ENCODE assay signal across 18 cellular contexts in the genomic region with DNA sequence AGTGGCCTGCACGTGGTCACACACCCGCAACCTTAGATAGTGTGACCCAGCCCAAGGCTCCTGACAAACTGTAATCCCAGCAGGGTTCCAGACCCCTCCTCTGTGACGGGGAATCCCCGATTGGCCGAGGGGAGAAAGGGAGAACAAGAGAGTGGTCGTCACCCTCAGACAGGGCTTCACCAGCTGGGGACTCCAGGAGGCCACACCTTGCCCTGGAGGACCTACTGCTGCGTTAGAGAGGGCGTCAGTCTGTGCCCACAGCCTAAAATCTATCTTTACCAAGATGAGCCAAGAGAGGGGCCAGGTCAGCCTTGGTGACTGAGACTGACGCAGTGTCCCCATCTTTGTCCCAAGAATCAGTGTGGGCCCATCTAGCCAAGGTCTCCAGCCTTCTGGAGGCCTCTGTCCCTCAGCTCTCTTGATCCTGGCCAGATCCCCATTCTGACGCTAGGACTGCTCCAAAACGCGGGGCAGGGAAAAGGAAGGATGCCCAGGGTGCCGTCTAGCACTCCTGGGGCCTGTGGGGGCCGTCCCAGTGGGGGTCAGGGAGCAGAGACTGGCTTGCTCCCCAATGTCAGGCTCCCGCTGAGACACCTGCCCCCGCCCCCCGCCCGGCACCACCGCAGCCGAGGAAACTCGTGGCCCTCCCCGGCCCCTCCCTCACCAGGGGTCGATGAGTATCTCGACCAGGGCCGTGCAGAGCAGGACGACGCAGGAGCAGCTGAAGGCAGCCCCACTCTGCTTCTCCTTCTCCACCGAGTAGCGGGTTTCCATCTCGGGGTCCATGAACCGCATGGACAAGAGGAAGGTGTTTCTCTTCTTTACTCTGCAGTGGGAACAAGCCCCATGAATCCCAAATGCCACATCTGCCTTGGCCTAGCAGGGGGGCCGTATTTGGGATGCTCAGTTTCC.
"Had no signal": no experiment of that assay in that cellular context is flagged by ENCODE, and none has a peak within 500 bp of the region (broad histone marks: within the 10 kb centered on the region; RNA-seq: fewer than 3 reads in every experiment).

No MANE protein-coding gene starts in this region.

- H3K36me3 ChIP-seq: gastrocnemius medialis had no signal

- H3K4me3 ChIP-seq: esophagus muscularis mucosa, gastrocnemius medialis, tibial artery had no signal

- H3K27ac Mint-ChIP-seq: activated CD4-positive, alpha-beta memory T cell treated with anti-CD3 and anti-CD28 coated beads, Interleukin-2, amount 10 ng/mL, durations not matched to agents 7 days and 5 days; activated CD4-positive, alpha-beta T cell treated with anti-CD3 and anti-CD28 coated beads, Interleukin-2, amount 10 ng/mL, durations not matched to agents 24 days and 14 days; activated CD8-positive, alpha-beta memory T cell treated with anti-CD3 and anti-CD28 coated beads, Interleukin-2, amount 10 ng/mL, durations not matched to agents 7 days and 5 days; activated naive CD4-positive, alpha-beta T cell treated with anti-CD3 and anti-CD28 coated beads, Interleukin-2, amount 50 U/mL, for 24 hours; stimulated activated naive CD8-positive, alpha-beta T cell treated with anti-CD3 and anti-CD28 coated beads, Interleukin-15, Interleukin-2, amounts not matched to agents 100 ng/mL and 50 ng/mL, for 24 hours had no signal

- FAIRE-seq: islet of Langerhans had no signal

- DNase-seq: activated CD4-positive, alpha-beta memory T cell treated with anti-CD3 and anti-CD28 coated beads, Interleukin-2, amount 10 ng/mL, durations not matched to agents 7 days and 5 days; activated CD4-positive, alpha-beta T cell treated with anti-CD3 and anti-CD28 coated beads, Interleukin-2, amount 10 ng/mL, durations not matched to agents 24 days and 14 days; activated CD8-positive, alpha-beta memory T cell treated with anti-CD3 and anti-CD28 coated beads, Interleukin-2, amount 10 ng/mL, durations not matched to agents 7 days and 5 days; activated gamma-delta T cell treated with Interleukin-2 at 50 U/mL for 16 hours; activated T-cell treated with anti-CD3 and anti-CD28 coated beads for 4 hours; gastrocnemius medialis; hypothalamus; left cardiac atrium; mesenchymal stem cell; stimulated activated CD4-positive, alpha-beta T cell treated with anti-CD3 and anti-CD28 coated beads, Interleukin-4, amount 100 ng/mL, for 24 hours; tibial artery had no signal

- H3K4me3 Mint-ChIP-seq: activated CD4-positive, alpha-beta memory T cell treated with anti-CD3 and anti-CD28 coated beads, Interleukin-2, amount 10 ng/mL, durations not matched to agents 7 days and 5 days; activated CD4-positive, alpha-beta T cell treated with anti-CD3 and anti-CD28 coated beads, Interleukin-2, amount 10 ng/mL, durations not matched to agents 24 days and 14 days; activated CD8-positive, alpha-beta memory T cell treated with anti-CD3 and anti-CD28 coated beads, Interleukin-2, amount 10 ng/mL, durations not matched to agents 7 days and 5 days; activated naive CD4-positive, alpha-beta T cell treated with anti-CD3 and anti-CD28 coated beads, Interleukin-2, amount 50 U/mL, for 24 hours; brain; nephron; stimulated activated naive CD8-positive, alpha-beta T cell treated with anti-CD3 and anti-CD28 coated beads, Interleukin-15, Interleukin-2, amounts not matched to agents 100 ng/mL and 50 ng/mL, for 24 hours had no signal

- H3K4me1 Mint-ChIP-seq: activated CD4-positive, alpha-beta memory T cell treated with anti-CD3 and anti-CD28 coated beads, Interleukin-2, amount 10 ng/mL, durations not matched to agents 7 days and 5 days; activated CD4-positive, alpha-beta T cell treated with anti-CD3 and anti-CD28 coated beads, Interleukin-2, amount 10 ng/mL, durations not matched to agents 24 days and 14 days; activated CD8-positive, alpha-beta memory T cell treated with anti-CD3 and anti-CD28 coated beads, Interleukin-2, amount 10 ng/mL, durations not matched to agents 7 days and 5 days; activated naive CD4-positive, alpha-beta T cell treated with anti-CD3 and anti-CD28 coated beads, Interleukin-2, amount 50 U/mL, for 24 hours had no signal

- ATAC-seq: activated CD4-positive, CD25-positive, alpha-beta regulatory T cell treated with anti-CD3 and anti-CD28 coated beads, Interleukin-2, amount 50 U/mL, for 24 hours; activated CD8-positive, alpha-beta memory T cell treated with anti-CD3 and anti-CD28 coated beads, Interleukin-2, amount 10 ng/mL, durations not matched to agents 7 days and 5 days; gastrocnemius medialis; left cardiac atrium had no signal

- H3K9me3 ChIP-seq: esophagus muscularis mucosa, gastrocnemius medialis, tibial artery had no signal

- H3K27me3 Mint-ChIP-seq: activated CD4-positive, alpha-beta memory T cell treated with anti-CD3 and anti-CD28 coated beads, Interleukin-2, amount 10 ng/mL, durations not matched to agents 7 days and 5 days; activated CD4-positive, alpha-beta T cell treated with anti-CD3 and anti-CD28 coated beads, Interleukin-2, amount 10 ng/mL, durations not matched to agents 24 days and 14 days; activated CD8-positive, alpha-beta memory T cell treated with anti-CD3 and anti-CD28 coated beads, Interleukin-2, amount 10 ng/mL, durations not matched to agents 7 days and 5 days; activated naive CD4-positive, alpha-beta T cell treated with anti-CD3 and anti-CD28 coated beads, Interleukin-2, amount 50 U/mL, for 24 hours; stimulated activated naive CD8-positive, alpha-beta T cell treated with anti-CD3 and anti-CD28 coated beads, Interleukin-15, Interleukin-2, amounts not matched to agents 100 ng/mL and 50 ng/mL, for 24 hours had no signal

- H3K4me1 ChIP-seq: esophagus muscularis mucosa, gastrocnemius medialis, tibial artery had no signal

- H3K27me3 ChIP-seq: esophagus muscularis mucosa, gastrocnemius medialis, tibial artery had no signal

- H3K36me3 Mint-ChIP-seq: activated naive CD4-positive, alpha-beta T cell treated with anti-CD3 and anti-CD28 coated beads, Interleukin-2, amount 50 U/mL, for 24 hours had no signal

- H3K9me3 Mint-ChIP-seq: activated CD4-positive, alpha-beta memory T cell treated with anti-CD3 and anti-CD28 coated beads, Interleukin-2, amount 10 ng/mL, durations not matched to agents 7 days and 5 days; activated CD4-positive, alpha-beta T cell treated with anti-CD3 and anti-CD28 coated beads, Interleukin-2, amount 10 ng/mL, durations not matched to agents 24 days and 14 days; activated naive CD4-positive, alpha-beta T cell treated with anti-CD3 and anti-CD28 coated beads, Interleukin-2, amount 50 U/mL, for 24 hours; brain; nephron; stimulated activated naive CD8-positive, alpha-beta T cell treated with anti-CD3 and anti-CD28 coated beads, Interleukin-15, Interleukin-2, amounts not matched to agents 100 ng/mL and 50 ng/mL, for 24 hours had no signal

- H3K27ac ChIP-seq: esophagus muscularis mucosa, gastrocnemius medialis, tibial artery had no signal
